Comparison of ENCODE assay signal across 1 cellular context in the genomic region with DNA sequence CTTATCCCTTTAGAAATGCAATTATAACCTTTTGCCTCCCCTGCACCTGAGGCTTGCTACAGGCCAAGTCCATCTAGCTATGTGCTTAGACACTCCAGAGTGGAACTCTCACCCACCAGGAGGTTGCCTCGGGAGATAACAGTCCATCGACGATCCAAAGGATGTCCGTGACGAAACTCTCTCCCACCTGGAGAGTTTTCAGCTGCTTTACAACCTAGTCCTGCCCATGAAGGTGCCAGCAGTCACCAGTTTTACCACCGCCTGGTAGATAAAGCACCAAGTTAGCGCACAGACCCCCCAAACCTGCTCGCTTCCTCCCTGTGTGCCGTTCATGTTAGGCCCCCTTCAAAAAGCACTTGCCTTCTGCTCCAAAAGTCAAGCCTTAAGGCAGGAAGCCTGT.
TF ChIP-seq lines count a peak whose summit lies in the region.

No MANE protein-coding gene starts in this region.

TF ChIP-seq in IMR-90, 13 proteins besides CTCF, POLR2A, EP300 and RAD21 (continued from another document):
- TF ChIP-seq, protein P1, sequence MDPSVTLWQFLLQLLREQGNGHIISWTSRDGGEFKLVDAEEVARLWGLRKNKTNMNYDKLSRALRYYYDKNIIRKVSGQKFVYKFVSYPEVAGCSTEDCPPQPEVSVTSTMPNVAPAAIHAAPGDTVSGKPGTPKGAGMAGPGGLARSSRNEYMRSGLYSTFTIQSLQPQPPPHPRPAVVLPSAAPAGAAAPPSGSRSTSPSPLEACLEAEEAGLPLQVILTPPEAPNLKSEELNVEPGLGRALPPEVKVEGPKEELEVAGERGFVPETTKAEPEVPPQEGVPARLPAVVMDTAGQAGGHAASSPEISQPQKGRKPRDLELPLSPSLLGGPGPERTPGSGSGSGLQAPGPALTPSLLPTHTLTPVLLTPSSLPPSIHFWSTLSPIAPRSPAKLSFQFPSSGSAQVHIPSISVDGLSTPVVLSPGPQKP (IDR thresholded peaks at IDR 0.05; ENCODE audit: borderline replicate concordance, low read depth, low read length) = no peak
- TF ChIP-seq CEBPB (IDR thresholded peaks at IDR 0.05; ENCODE audit: low read depth, low read length) (no peak), CHD1 (IDR thresholded peaks at IDR 0.05; ENCODE audit: low read depth, low read length) (no peak), MAFK (IDR thresholded peaks at IDR 0.05; ENCODE audit: low read depth, low read length) (no peak), FOS (IDR thresholded peaks at IDR 0.05; ENCODE audit: low read depth, low read length) (no peak), BHLHE40 (IDR thresholded peaks at IDR 0.05; ENCODE audit: low read depth, low read length) (no peak), MAZ (IDR thresholded peaks at IDR 0.05; ENCODE audit: borderline replicate concordance, low read depth, low read length) (no peak), SMC3 (IDR thresholded peaks at IDR 0.05; ENCODE audit: low read depth, low read length) (no peak), NFE2L2 (IDR thresholded peaks at IDR 0.05; ENCODE audit: low read depth, low read length) (no peak), RCOR1 (IDR thresholded peaks at IDR 0.05; ENCODE audit: insufficient replicate concordance, low read length) (no peak), RFX5 (IDR thresholded peaks at IDR 0.05; ENCODE audit: low read depth, low read length) (no peak)
- TF ChIP-seq, protein P2, sequence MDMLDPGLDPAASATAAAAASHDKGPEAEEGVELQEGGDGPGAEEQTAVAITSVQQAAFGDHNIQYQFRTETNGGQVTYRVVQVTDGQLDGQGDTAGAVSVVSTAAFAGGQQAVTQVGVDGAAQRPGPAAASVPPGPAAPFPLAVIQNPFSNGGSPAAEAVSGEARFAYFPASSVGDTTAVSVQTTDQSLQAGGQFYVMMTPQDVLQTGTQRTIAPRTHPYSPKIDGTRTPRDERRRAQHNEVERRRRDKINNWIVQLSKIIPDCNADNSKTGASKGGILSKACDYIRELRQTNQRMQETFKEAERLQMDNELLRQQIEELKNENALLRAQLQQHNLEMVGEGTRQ (IDR thresholded peaks at IDR 0.05; ENCODE audit: low read depth, low read length) = no peak
